In the genomic region with DNA sequence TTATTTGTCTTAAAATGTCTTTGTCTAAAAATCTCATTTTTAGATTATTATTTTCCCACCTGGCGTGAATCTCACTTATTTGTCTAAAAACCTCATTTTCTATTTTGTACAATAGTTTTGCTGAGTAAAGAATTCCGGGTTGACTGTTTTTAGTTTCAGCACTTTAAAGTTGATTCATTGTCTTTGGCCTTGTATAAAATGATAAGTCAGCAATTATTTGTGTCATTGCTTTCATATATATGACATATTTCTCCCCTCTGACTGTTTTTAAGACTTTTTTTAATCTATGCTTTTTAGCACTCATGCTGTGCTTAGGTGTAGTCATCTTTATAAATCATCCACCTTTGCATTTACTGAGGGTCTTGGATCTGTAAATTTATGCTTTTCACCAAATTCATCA, we compare ENCODE assay signal across 25 cellular contexts.
A peak's percentile ranks its signal among the peaks of the same experiment; 100 is the strongest.
DNase-seq lines count a peak whose midpoint lies in the region; ATAC-seq, FAIRE-seq and TF ChIP-seq lines count a peak whose summit lies in the region.
"Had no signal": no experiment of that assay in that cellular context is flagged by ENCODE, and none has a peak within 500 bp of the region (broad histone marks: within the 10 kb centered on the region; RNA-seq: fewer than 3 reads in every experiment).

No MANE protein-coding gene starts in this region.

- H3K9me3 ChIP-seq in A549 (no peaks in the 10 kb centered on the region), K562 (replicated peaks; ENCODE audit: control insufficient read depth, insufficient read depth, low read depth, low read length) (no peaks in the 10 kb centered on the region), spleen (peaks cover 0 to 16% (median 3%) of the 10 kb centered on the region in 8 donors)
- H3K9me3 ChIP-seq: Caco-2 had no signal

- BruUV-seq in K562 (replicated peaks; lab: Mats Ljungman, UMichigan) = no TSS peak

- TF ChIP-seq EP300 in A549 (IDR thresholded peaks at IDR 0.05) (no peak), K562 (IDR thresholded peaks at IDR 0.05; ENCODE audit: low read length) (no peak)

- H3K9ac ChIP-seq in KMS-11 (no peak overlapping the region), K562 (ENCODE audit: insufficient read depth in 1 of 2, low read depth in 2 of 2, low read length in 2 of 2) (no peak overlapping the region)
- H3K9ac ChIP-seq: BLaER1 treated with 17β-estradiol and CSF1 and Interleukin-3, amounts not matched to agents 10 nM and 100 nM had no signal

- CTCF ChIA-PET in A549 (lab: Yijun Ruan, JAX) = no interaction called here
- CTCF ChIA-PET in K562 (lab: Yijun Ruan, JAX; ENCODE audit: low intra/inter-chr PET ratio) = no interaction called here

- H2AFZ ChIP-seq in KMS-11 (ENCODE audit: low read depth) = peak overlapping the region; percentile 25; the same call in 1 of the 2 replicates
- H2AFZ ChIP-seq in K562 (ENCODE audit: low read depth, low read length) = no peak overlapping the region

- ATAC-seq in A549 (no peak), K562 (no peak), HG03521 (IDR thresholded peaks at IDR 0.05; ENCODE audit: unreplicated experiment) (no peak)
- ATAC-seq: CD8-positive, alpha-beta T cell had no signal

- no peaks in the 10 kb centered on the region for H3K79me2 ChIP-seq in KMS-11 (ENCODE audit: insufficient read depth, low read depth)
- no peaks in the 10 kb centered on the region for H3K79me2 ChIP-seq in K562 (ENCODE audit: control insufficient read depth, insufficient read depth, low read length)

- POLR2A ChIA-PET in A549 (lab: Yijun Ruan, JAX) = no interaction called here
- POLR2A ChIA-PET in K562 (lab: Yijun Ruan, JAX) = no interaction called here

- no peak for TF ChIP-seq CTCF in A549 (IDR thresholded peaks at IDR 0.05)
- no peak for TF ChIP-seq CTCF in D721Med (IDR thresholded peaks at IDR 0.05; ENCODE audit: insufficient read depth, missing control alignments)
- TF ChIP-seq CTCF in KMS-11 (conservative IDR thresholded peaks at IDR 0.05; ENCODE audit: low read depth, low read length) = no peak
- TF ChIP-seq CTCF in K562 (IDR thresholded peaks at IDR 0.05 in 2 of 3, conservative IDR thresholded peaks at IDR 0.05 in 1 of 3; ENCODE audit: insufficient read depth in 2 of 3, low read depth in 1 of 3, low read length in 3 of 3) = no peak
- TF ChIP-seq CTCF in spleen (IDR thresholded peaks at IDR 0.05 in 8 of 11, conservative IDR thresholded peaks at IDR 0.05 in 3 of 11) = no peak

- TF ChIP-seq RAD21 in A549 (conservative IDR thresholded peaks at IDR 0.05 in 1 of 2, IDR thresholded peaks at IDR 0.05 in 1 of 2) (no peak), K562 (CRISPR knock-in tag; conservative IDR thresholded peaks at IDR 0.05 in 1 of 2, IDR thresholded peaks at IDR 0.05 in 1 of 2) (no peak)

- H4K20me1 ChIP-seq in KMS-11 (ENCODE audit: insufficient read depth) = no peaks in the 10 kb centered on the region
- H4K20me1 ChIP-seq in K562 (replicated peaks; ENCODE audit: control insufficient read depth, insufficient read depth, low read length) = no peaks in the 10 kb centered on the region
- H4K20me1 ChIP-seq: BLaER1 treated with 17β-estradiol and CSF1 and Interleukin-3, amounts not matched to agents 10 nM and 100 nM had no signal

- H3K27me3 ChIP-seq in KMS-11 (ENCODE audit: insufficient read depth, low read depth) (no peaks in the 10 kb centered on the region), K562 (ENCODE audit: control insufficient read depth in 2 of 2, insufficient read depth in 2 of 2, low read length in 2 of 2) (no peaks in the 10 kb centered on the region), spleen (replicated peaks in 1 of 7) (no peaks in the 10 kb centered on the region)
- H3K27me3 ChIP-seq: BLaER1 treated with 17β-estradiol and CSF1 and Interleukin-3, amounts not matched to agents 10 nM and 100 nM had no signal

- H3K4me2 ChIP-seq in A549 (no peak overlapping the region), KMS-11 (peak overlapping the region; percentile 33), K562 (ENCODE audit: insufficient read depth, low read length) (no peak overlapping the region)
- H3K4me2 ChIP-seq: BLaER1 treated with 17β-estradiol and CSF1 and Interleukin-3, amounts not matched to agents 10 nM and 100 nM had no signal

- intact Hi-C loops in K562 (cut with micrococcal nuclease) = no loop called here
- intact Hi-C loops in spleen (cut with DNase I; ENCODE audit: low total_unique reads) = no loop called here

- H3K4me1 ChIP-seq in A549 = no peaks in the 10 kb centered on the region
- H3K4me1 ChIP-seq in KMS-11 (ENCODE audit: low read depth, poor library complexity, severe bottlenecking) = peaks cover 20% of the 10 kb centered on the region
- no peaks in the 10 kb centered on the region for H3K4me1 ChIP-seq in K562 (replicated peaks in 1 of 2; ENCODE audit: control insufficient read depth in 2 of 2, insufficient read depth in 2 of 2, low read length in 2 of 2)
- no peaks in the 10 kb centered on the region for H3K4me1 ChIP-seq in spleen
- H3K4me1 ChIP-seq: BLaER1 treated with 17β-estradiol and CSF1 and Interleukin-3, amounts not matched to agents 10 nM and 100 nM; Caco-2 had no signal

- FAIRE-seq in A549 (lab: Jason Lieb, UNC) = no peak
- FAIRE-seq in D721Med (lab: Jason Lieb, UNC) = peak; percentile 99
- no peak for FAIRE-seq in K562 (lab: Jason Lieb, UNC)
- FAIRE-seq: G401.6, GM12891 had no signal

- no peak for DNase-seq in A549 (ENCODE audit: low read depth in 1 of 2, low spot score in 1 of 2)
- DNase-seq in D721Med (ENCODE audit: insufficient read length, low spot score) = no peak
- DNase-seq in K562 (ENCODE audit: extremely low read depth in 1 of 4, low spot score in 3 of 4) = no peak
- DNase-seq in G401 (ENCODE audit: low spot score) = no peak
- DNase-seq in spleen = no peak
- no peak for DNase-seq in nucleus accumbens (lab: John Stamatoyannopoulos, UW)
- DNase-seq: 8988T; AML-193; Caco-2; Calu3; CD4-positive, alpha-beta T cell; CD8-positive, alpha-beta T cell; DMS 273 treated with DMSO at 0.1 percent for 48 hours; DMS153; DMS53; DMS79; DND-41; EL; GF-D8 had no signal

- in situ Hi-C loops in K562 (cut with MboI) (no loop called here), G401 (cut with HindIII; ENCODE audit: low sequenced_read_pairs) (no loop called here)

- H3K36me3 ChIP-seq in KMS-11 (ENCODE audit: insufficient read depth) (no peaks in the 10 kb centered on the region), K562 (ENCODE audit: control insufficient read depth, insufficient read depth, low read length) (no peaks in the 10 kb centered on the region), spleen (no peaks in the 10 kb centered on the region)
- H3K36me3 ChIP-seq: BLaER1 treated with 17β-estradiol and CSF1 and Interleukin-3, amounts not matched to agents 10 nM and 100 nM had no signal

- H3K9me1 ChIP-seq in K562 (ENCODE audit: control insufficient read depth, insufficient read depth, low read length) = no peaks in the 10 kb centered on the region

- H3K4me3 ChIP-seq in A549 = no peak overlapping the region
- no peak overlapping the region for H3K4me3 ChIP-seq in KMS-11 (IDR thresholded peaks at IDR 0.05; ENCODE audit: insufficient read depth, low read depth, low read length)
- H3K4me3 ChIP-seq in K562 = no peak overlapping the region
- H3K4me3 ChIP-seq in spleen = no peak overlapping the region
- H3K4me3 ChIP-seq: BLaER1 treated with 17β-estradiol and CSF1 and Interleukin-3, amounts not matched to agents 10 nM and 100 nM had no signal

- no peak overlapping the region for H3K27ac ChIP-seq in A549
- H3K27ac ChIP-seq in KMS-11 = peak overlapping the region; percentile 53
- H3K27ac ChIP-seq in K562 (ENCODE audit: extremely low read depth, low read depth, low read length) = no peak overlapping the region
- no peak overlapping the region for H3K27ac ChIP-seq in spleen
- H3K27ac ChIP-seq: BLaER1 treated with 17β-estradiol and CSF1 and Interleukin-3, amounts not matched to agents 10 nM and 100 nM; C4-2B had no signal

- 11% methylated on average over 2 of the region's 2 CpGs for WGBS in A549 (ENCODE audit: missing lambda C conversion rate)
- 0% methylated on average over 2 of the region's 2 CpGs for WGBS in K562 (ENCODE audit: insufficient coverage, low coverage, missing lambda C conversion rate)
- WGBS in spleen, 5 donors = 67 to 83% (median 81%) methylated on average over 2 of the region's 2 CpGs

- no peak for TF ChIP-seq POLR2A in A549 (IDR thresholded peaks at IDR 0.05; ENCODE audit: low read length)
- no peak for TF ChIP-seq POLR2A in K562 (conservative IDR thresholded peaks at IDR 0.05)
- no peak for TF ChIP-seq POLR2A in spleen (IDR thresholded peaks at IDR 0.05)

TF ChIP-seq in A549, 52 proteins besides CTCF, POLR2A, EP300 and RAD21:
- TF ChIP-seq MAFK (IDR thresholded peaks at IDR 0.05; ENCODE audit: partially characterized antibody) (peak; percentile 85), NFE2L2 (conservative IDR thresholded peaks at IDR 0.05; ENCODE audit: low read length) (no peak), MYC (IDR thresholded peaks at IDR 0.05; ENCODE audit: borderline replicate concordance, low read length) (no peak), ZSCAN20 (CRISPR knock-in tag; IDR thresholded peaks at IDR 0.05) (no peak)

TF ChIP-seq in K562, 482 proteins besides CTCF, POLR2A, EP300 and RAD21 (continues in another document):
- TF ChIP-seq SMARCC2 (IDR thresholded peaks at IDR 0.05; ENCODE audit: low read depth) = no peak
- TF ChIP-seq MAFF (IDR thresholded peaks at IDR 0.05; ENCODE audit: low read length) = peak; percentile 72
- no peak for TF ChIP-seq BRF1 (IDR thresholded peaks at IDR 0.05; ENCODE audit: borderline replicate concordance, extremely low read depth, insufficient read length)
- TF ChIP-seq CHCHD3 (CRISPR knock-in tag; IDR thresholded peaks at IDR 0.05) = no peak
- peak; percentile 52; the same call in 1 of the 2 replicates for TF ChIP-seq C11orf30 (IDR thresholded peaks at IDR 0.05; ENCODE audit: low read depth)
- TF ChIP-seq SMAD3 (CRISPR knock-in tag; conservative IDR thresholded peaks at IDR 0.05) = no peak
- TF ChIP-seq MAFK (IDR thresholded peaks at IDR 0.05; ENCODE audit: low read length) = peak; percentile 75
- no peak for TF ChIP-seq BCOR (IDR thresholded peaks at IDR 0.05)
- TF ChIP-seq NRF1 (conservative IDR thresholded peaks at IDR 0.05 in 1 of 2, IDR thresholded peaks at IDR 0.05 in 1 of 2) = no peak
- no peak for TF ChIP-seq ARID1B (IDR thresholded peaks at IDR 0.05)
- TF ChIP-seq MAFG (tag; conservative IDR thresholded peaks at IDR 0.05) = peak; percentile 67
- no peak for TF ChIP-seq TEAD4 (IDR thresholded peaks at IDR 0.05; ENCODE audit: low read length)
- TF ChIP-seq TEAD4 (CRISPR knock-in tag; IDR thresholded peaks at IDR 0.05; ENCODE audit: borderline replicate concordance) = no peak
